In genomic region chr7:92766461-92767003, GRCh38 we compare ENCODE assay signal across 10 cellular contexts.
DNase-seq lines count a peak whose midpoint lies in the region; ATAC-seq, FAIRE-seq and TF ChIP-seq lines count a peak whose summit lies in the region.
"Had no signal": no experiment of that assay in that cellular context is flagged by ENCODE, and none has a peak within 500 bp of the region (broad histone marks: within the 10 kb centered on the region; RNA-seq: fewer than 3 reads in every experiment).

No MANE protein-coding gene starts in this region.

- no peaks in the 10 kb centered on the region for H3K27me3 Mint-ChIP-seq in mesothelial cell of epicardium (ENCODE audit: low read depth)
- H3K27me3 Mint-ChIP-seq in naive thymus-derived CD4-positive, alpha-beta T cell, result no peaks in the 10 kb centered on the region
- H3K27me3 Mint-ChIP-seq: stimulated activated naive CD8-positive, alpha-beta T cell treated with anti-CD3 and anti-CD28 coated beads, Interleukin-15, amount 100 ng/mL, for 72 hours had no signal

- intact Hi-C loops in naive thymus-derived CD4-positive, alpha-beta T cell (cut with micrococcal nuclease), result loop anchor here (5.0 to 10.0 kb wide), 3 partner anchors 41 to 66 kb away; no protein-coding TSS in a partner anchor

- peaks cover 15% of the 10 kb centered on the region for H3K36me3 Mint-ChIP-seq in mesothelial cell of epicardium
- H3K36me3 Mint-ChIP-seq in naive thymus-derived CD4-positive, alpha-beta T cell, result peaks cover 7 to 38% (median 21%) of the 10 kb centered on the region in 5 donors

- peaks cover 11% of the 10 kb centered on the region; the same call in 1 of the 2 replicates for H4K20me1 ChIP-seq in DND-41 (ENCODE audit: insufficient read depth, low read length)

- H3K4me2 ChIP-seq in DND-41 (ENCODE audit: insufficient read depth, low read length), result no peak overlapping the region

- no peak for FAIRE-seq in GM19239 (lab: Jason Lieb, UNC)

- no peak overlapping the region for H3K9ac ChIP-seq in DND-41 (ENCODE audit: low read depth, low read length)

- CTCF ChIA-PET in naive thymus-derived CD4-positive, alpha-beta T cell (lab: Charles Lee), result no interaction called here

- peak overlapping the region; percentile 31 for H3K27ac Mint-ChIP-seq in mesothelial cell of epicardium
- peak overlapping the region in 1 of 9 donors; percentile 25 for H3K27ac Mint-ChIP-seq in naive thymus-derived CD4-positive, alpha-beta T cell

- peaks cover 97% of the 10 kb centered on the region for H3K4me1 ChIP-seq in DND-41 (ENCODE audit: insufficient read depth, low read length)
- H3K4me1 ChIP-seq in naive thymus-derived CD4-positive, alpha-beta T cell (ENCODE audit: control insufficient read depth in 2 of 2, insufficient read depth in 2 of 2, low read length in 2 of 2), result no peaks in the 10 kb centered on the region

- ATAC-seq in DND-41 (ENCODE audit: insufficient read depth, low read depth) (no peak), HG02885 (IDR thresholded peaks at IDR 0.05; ENCODE audit: poor library complexity, unreplicated experiment) (no peak)
- no peak for ATAC-seq in naive thymus-derived CD4-positive, alpha-beta T cell
- ATAC-seq: stimulated activated naive CD8-positive, alpha-beta T cell treated with anti-CD3 and anti-CD28 coated beads, Interleukin-15, amount 100 ng/mL, for 72 hours had no signal

- no peak overlapping the region for H3K4me3 Mint-ChIP-seq in mesothelial cell of epicardium
- no peak overlapping the region for H3K4me3 Mint-ChIP-seq in naive thymus-derived CD4-positive, alpha-beta T cell
- H3K4me3 Mint-ChIP-seq: stimulated activated naive CD8-positive, alpha-beta T cell treated with anti-CD3 and anti-CD28 coated beads, Interleukin-15, amount 100 ng/mL, for 72 hours had no signal

- no peaks in the 10 kb centered on the region for H3K27me3 ChIP-seq in DND-41 (ENCODE audit: insufficient read depth, low read length, poor library complexity)
- no peaks in the 10 kb centered on the region for H3K27me3 ChIP-seq in naive thymus-derived CD4-positive, alpha-beta T cell (ENCODE audit: control insufficient read depth in 2 of 2, insufficient read depth in 2 of 2, low read length in 2 of 2)

- no peak overlapping the region for H2AFZ ChIP-seq in DND-41 (ENCODE audit: low read depth, low read length)

- POLR2A ChIA-PET in naive thymus-derived CD4-positive, alpha-beta T cell (lab: Charles Lee), result no interaction called here

- H3K27ac ChIP-seq in DND-41 (ENCODE audit: low read length), result peak overlapping the region; percentile 58
- H3K27ac ChIP-seq in naive thymus-derived CD4-positive, alpha-beta T cell (ENCODE audit: low read depth, low read length), result no peak overlapping the region

- TF ChIP-seq CTCF in DND-41 (IDR thresholded peaks at IDR 0.05; ENCODE audit: borderline replicate concordance, extremely low read depth, low read length, poor library complexity, severe bottlenecking) (no peak), mesothelial cell of epicardium (IDR thresholded peaks at IDR 0.05; ENCODE audit: unreplicated experiment) (no peak)

- peaks cover 99% of the 10 kb centered on the region for H3K79me2 ChIP-seq in DND-41 (ENCODE audit: insufficient read depth, low read length)

- no peak overlapping the region for H3K4me3 ChIP-seq in DND-41 (ENCODE audit: low read depth in 1 of 2, low read length in 2 of 2)
- no peak overlapping the region for H3K4me3 ChIP-seq in naive thymus-derived CD4-positive, alpha-beta T cell (ENCODE audit: low read length)

- no peaks in the 10 kb centered on the region for H3K9me3 ChIP-seq in DND-41 (ENCODE audit: insufficient read depth, low read length, severe bottlenecking)
- no peaks in the 10 kb centered on the region for H3K9me3 ChIP-seq in naive thymus-derived CD4-positive, alpha-beta T cell (ENCODE audit: control insufficient read depth in 2 of 3, low read length in 3 of 3)

- H3K9me3 Mint-ChIP-seq in mesothelial cell of epicardium, result no peaks in the 10 kb centered on the region
- H3K9me3 Mint-ChIP-seq in naive thymus-derived CD4-positive, alpha-beta T cell, result no peaks in the 10 kb centered on the region
- H3K9me3 Mint-ChIP-seq: stimulated activated naive CD8-positive, alpha-beta T cell treated with anti-CD3 and anti-CD28 coated beads, Interleukin-15, amount 100 ng/mL, for 72 hours had no signal

- H3K36me3 ChIP-seq in DND-41 (ENCODE audit: insufficient read depth, low read length), result peaks cover 84% of the 10 kb centered on the region
- no peaks in the 10 kb centered on the region for H3K36me3 ChIP-seq in naive thymus-derived CD4-positive, alpha-beta T cell (ENCODE audit: control insufficient read depth in 2 of 3, insufficient read depth in 3 of 3, low read length in 3 of 3)

- H3K4me1 Mint-ChIP-seq in mesothelial cell of epicardium, result peaks cover 53% of the 10 kb centered on the region
- H3K4me1 Mint-ChIP-seq in naive thymus-derived CD4-positive, alpha-beta T cell, result peaks cover 24 to 57% (median 31%) of the 10 kb centered on the region in 7 donors

- DNase-seq in DND-41, result no peak
- DNase-seq in NCI-H1436 (lab: John Stamatoyannopoulos, UW), result peak; percentile 57
- DNase-seq in cerebellum (ENCODE audit: low spot score), result peak; percentile 21
- no peak for DNase-seq in mesothelial cell of epicardium (ENCODE audit: low spot score in 2 of 2, unreplicated experiment in 2 of 2)
- DNase-seq in GM19239 (ENCODE audit: insufficient read length, low spot score), result no peak
- DNase-seq in nucleus accumbens (lab: John Stamatoyannopoulos, UW), result no peak
- DNase-seq in naive thymus-derived CD4-positive, alpha-beta T cell, result no peak
- DNase-seq: activated CD4-positive, alpha-beta T cell treated with anti-CD3 and anti-CD28 coated beads, Interleukin-2, amount 50 U/mL, for 4 hours; stimulated activated naive CD8-positive, alpha-beta T cell treated with anti-CD3 and anti-CD28 coated beads, Interleukin-15, amount 100 ng/mL, for 72 hours had no signal

Comparison
In these comparisons a context has a peak if more than half of its experiments do, and no peak if none do; other contexts are left out.
1. DNase-seq: peak in NCI-H1436 (single experiment) and cerebellum (single experiment); none in DND-41 (single experiment), mesothelial cell of epicardium (0 of 2), GM19239 (single experiment), nucleus accumbens (0 of 56) and naive thymus-derived CD4-positive, alpha-beta T cell (0 of 9).